1 cellular context compared by ENCODE assay signal in genomic region chr5:119269061-119269579, GRCh38.
A peak's percentile ranks its signal among the peaks of the same experiment; 100 is the strongest.
TF ChIP-seq lines count a peak whose summit lies in the region.

No MANE protein-coding gene starts in this region.

TF ChIP-seq in K562, 482 proteins besides CTCF, POLR2A, EP300 and RAD21 (continued from another document and continues in another):
- no peak for TF ChIP-seq STAT6 (CRISPR knock-in tag; IDR thresholded peaks at IDR 0.05)
- TF ChIP-seq CBX1 (IDR thresholded peaks at IDR 0.05; ENCODE audit: low read depth) = no peak
- TF ChIP-seq ZZZ3 (IDR thresholded peaks at IDR 0.05) = no peak
- no peak for TF ChIP-seq EWSR1 (IDR thresholded peaks at IDR 0.05; ENCODE audit: borderline replicate concordance, low read depth, partially characterized antibody)
- no peak for TF ChIP-seq PRPF4 (IDR thresholded peaks at IDR 0.05; ENCODE audit: insufficient read depth, low read depth, low read length, poor library complexity, severe bottlenecking)
- TF ChIP-seq ERF (CRISPR knock-in tag; IDR thresholded peaks at IDR 0.05) = no peak
- TF ChIP-seq HDAC1 (IDR thresholded peaks at IDR 0.05) = peak in 1 of 2 experiments; percentile 83; a peak in 2 of 4 replicates
- TF ChIP-seq HBP1 (CRISPR knock-in tag; IDR thresholded peaks at IDR 0.05) = no peak
- TF ChIP-seq ZNF165 (CRISPR knock-in tag; IDR thresholded peaks at IDR 0.05; ENCODE audit: borderline replicate concordance) = no peak
- TF ChIP-seq NFIX (CRISPR knock-in tag; IDR thresholded peaks at IDR 0.05; ENCODE audit: low read depth) = no peak
- TF ChIP-seq ZNF217 (CRISPR knock-in tag; IDR thresholded peaks at IDR 0.05) = no peak
- TF ChIP-seq ZNF830 (CRISPR knock-in tag; IDR thresholded peaks at IDR 0.05) = no peak
- TF ChIP-seq ZNF184 (CRISPR knock-in tag; IDR thresholded peaks at IDR 0.05) = no peak
- no peak for TF ChIP-seq MITF (IDR thresholded peaks at IDR 0.05)
- no peak for TF ChIP-seq CBX5 (IDR thresholded peaks at IDR 0.05; ENCODE audit: borderline replicate concordance, low read depth)
- TF ChIP-seq PHF8 (IDR thresholded peaks at IDR 0.05; ENCODE audit: borderline replicate concordance, low read length) = no peak
- TF ChIP-seq TSC22D4 (tag; IDR thresholded peaks at IDR 0.05) = no peak
- TF ChIP-seq ZNF347 (CRISPR knock-in tag; IDR thresholded peaks at IDR 0.05; ENCODE audit: low read depth) = no peak
- TF ChIP-seq MAFK (IDR thresholded peaks at IDR 0.05; ENCODE audit: low read length) = no peak
- no peak for TF ChIP-seq TFE3 (CRISPR knock-in tag; IDR thresholded peaks at IDR 0.05)
- TF ChIP-seq ARID2 (IDR thresholded peaks at IDR 0.05) = no peak
- TF ChIP-seq ZNF77 (CRISPR knock-in tag; IDR thresholded peaks at IDR 0.05) = no peak
- TF ChIP-seq NR1H2 (CRISPR knock-in tag; IDR thresholded peaks at IDR 0.05) = no peak
- TF ChIP-seq HSF4 (CRISPR knock-in tag; IDR thresholded peaks at IDR 0.05; ENCODE audit: borderline replicate concordance) = no peak
- TF ChIP-seq ZNF282 (CRISPR knock-in tag; IDR thresholded peaks at IDR 0.05) = no peak
- TF ChIP-seq ZNF696 (CRISPR knock-in tag; conservative IDR thresholded peaks at IDR 0.05) = no peak
- TF ChIP-seq CHD4 (IDR thresholded peaks at IDR 0.05; ENCODE audit: insufficient read depth, insufficient replicate concordance, low read depth, low read length, poor library complexity, severe bottlenecking) = no peak
- TF ChIP-seq ZBTB33 (CRISPR knock-in tag; IDR thresholded peaks at IDR 0.05) = no peak
- no peak for TF ChIP-seq ATF7 (IDR thresholded peaks at IDR 0.05)
- no peak for TF ChIP-seq POLR2B (IDR thresholded peaks at IDR 0.05; ENCODE audit: low read depth, partially characterized antibody)
- no peak for TF ChIP-seq ZNF655 (CRISPR knock-in tag; IDR thresholded peaks at IDR 0.05)
- TF ChIP-seq CCAR2 (IDR thresholded peaks at IDR 0.05; ENCODE audit: low read depth, low read length) = no peak
- TF ChIP-seq ZNF124 (CRISPR knock-in tag; IDR thresholded peaks at IDR 0.05) = no peak
- no peak for TF ChIP-seq POLR3G (IDR thresholded peaks at IDR 0.05; ENCODE audit: extremely low read depth, insufficient read length, insufficient replicate concordance)
- no peak for TF ChIP-seq VEZF1 (CRISPR knock-in tag; IDR thresholded peaks at IDR 0.05)
- TF ChIP-seq XRCC3 (IDR thresholded peaks at IDR 0.05) = no peak
- TF ChIP-seq GABPA (tag; conservative IDR thresholded peaks at IDR 0.05; ENCODE audit: low read depth) = no peak
- TF ChIP-seq TSHZ1 (CRISPR knock-in tag; IDR thresholded peaks at IDR 0.05) = no peak
- TF ChIP-seq HDAC2 (IDR thresholded peaks at IDR 0.05) = peak; percentile 71; the same call in 1 of the 2 replicates
- no peak for TF ChIP-seq PRMT5 (CRISPR knock-in tag; IDR thresholded peaks at IDR 0.05)
- TF ChIP-seq CHD2 (IDR thresholded peaks at IDR 0.05; ENCODE audit: low read depth, low read length) = no peak
- TF ChIP-seq TEAD2 (tag; IDR thresholded peaks at IDR 0.05) = no peak
- TF ChIP-seq ILK (tag; IDR thresholded peaks at IDR 0.05; ENCODE audit: borderline replicate concordance, low read depth) = no peak
- no peak for TF ChIP-seq ZNF311 (CRISPR knock-in tag; IDR thresholded peaks at IDR 0.05)
- TF ChIP-seq CLOCK (CRISPR knock-in tag; IDR thresholded peaks at IDR 0.05; ENCODE audit: borderline replicate concordance) = no peak
- TF ChIP-seq SMAD3 (CRISPR knock-in tag; conservative IDR thresholded peaks at IDR 0.05) = no peak
- TF ChIP-seq HNRNPLL (IDR thresholded peaks at IDR 0.05; ENCODE audit: low read depth, low read length, poor library complexity, severe bottlenecking) = no peak
- TF ChIP-seq THRA (IDR thresholded peaks at IDR 0.05) = no peak
- TF ChIP-seq GABPB1 (CRISPR knock-in tag; IDR thresholded peaks at IDR 0.05) = no peak; the same call in 1 of the 2 replicates
